Comparison of ENCODE assay signal across 24 cellular contexts in genomic region chr11:38498721-38499120, GRCh38.
"Had no signal": no experiment of that assay in that cellular context is flagged by ENCODE, and none has a peak within 500 bp of the region (broad histone marks: within the 10 kb centered on the region; RNA-seq: fewer than 3 reads in every experiment).

No MANE protein-coding gene starts in this region.

- DNase-seq: activated CD4-positive, alpha-beta T cell treated with anti-CD3 and anti-CD28 coated beads for 4 hours; activated CD4-positive, alpha-beta T cell treated with anti-CD3 and anti-CD28 coated beads, Interleukin-2, amount 50 U/mL, for 48 hours; activated CD4-positive, CD25-positive, alpha-beta regulatory T cell; activated CD8-positive, alpha-beta memory T cell treated with anti-CD3 and anti-CD28 coated beads, Interleukin-2, amount 50 U/mL, for 48 hours; activated naive CD4-positive, alpha-beta T cell treated with Interleukin-2 at 50 U/mL for 16 hours; activated naive CD8-positive, alpha-beta T cell treated with anti-CD3 and anti-CD28 coated beads, Interleukin-2, amount 10 ng/mL, durations not matched to agents 7 days and 5 days; activated T-cell treated with anti-CD3 and anti-CD28 coated beads, Interleukin-2, amount 50 U/mL, for 4 hours; amniotic stem cell; colonic mucosa; dorsolateral prefrontal cortex; effector memory CD8-positive, alpha-beta T cell; esophagus squamous epithelium; gastrocnemius medialis; hippocampal formation; kidney glomerular epithelial cell; left lung; natural killer cell; stimulated activated CD4-positive, alpha-beta T cell treated with anti-CD3 and anti-CD28 coated beads, Interleukin-2, amount 100 ng/mL, for 48 hours; stimulated activated CD8-positive, alpha-beta memory T cell treated with anti-CD3 and anti-CD28 coated beads, Interleukin-4, amount 100 ng/mL, for 48 hours; stimulated activated naive B cell treated with anti-CD40 and anti-IgM and Interleukin-4, amounts not matched to agents 10 μg/mL and 1 μg/mL and 100 μg/mL, for 72 hours; testis had no signal

- H3K36me3 ChIP-seq: breast epithelium, colonic mucosa, esophagus squamous epithelium, gastrocnemius medialis, left lung had no signal

- H3K4me3 ChIP-seq: breast epithelium, colonic mucosa, dorsolateral prefrontal cortex, esophagus squamous epithelium, gastrocnemius medialis, left lung, testis had no signal

- FAIRE-seq: endothelial cell of umbilical vein had no signal

- H3K27ac ChIP-seq: breast epithelium, colonic mucosa, dorsolateral prefrontal cortex, esophagus squamous epithelium, gastrocnemius medialis, left lung, testis had no signal

- ATAC-seq: activated T-cell treated with anti-CD3 and anti-CD28 coated beads, Interleukin-2, amount 50 U/mL, for 4 hours; effector memory CD8-positive, alpha-beta T cell; gastrocnemius medialis; left lung; natural killer cell; sciatic nerve; stimulated activated naive B cell treated with anti-CD40 and anti-IgM and Interleukin-4, amounts not matched to agents 10 μg/mL and 1 μg/mL and 100 μg/mL, for 72 hours had no signal

- H3K4me1 ChIP-seq: breast epithelium, colonic mucosa, esophagus squamous epithelium, gastrocnemius medialis, left lung, testis had no signal

- H3K27me3 ChIP-seq: breast epithelium, colonic mucosa, dorsolateral prefrontal cortex, esophagus squamous epithelium, gastrocnemius medialis, left lung, testis had no signal

- H3K9me3 ChIP-seq: breast epithelium, colonic mucosa, gastrocnemius medialis, testis had no signal
